32 cellular contexts compared by ENCODE assay signal in the genomic region with DNA sequence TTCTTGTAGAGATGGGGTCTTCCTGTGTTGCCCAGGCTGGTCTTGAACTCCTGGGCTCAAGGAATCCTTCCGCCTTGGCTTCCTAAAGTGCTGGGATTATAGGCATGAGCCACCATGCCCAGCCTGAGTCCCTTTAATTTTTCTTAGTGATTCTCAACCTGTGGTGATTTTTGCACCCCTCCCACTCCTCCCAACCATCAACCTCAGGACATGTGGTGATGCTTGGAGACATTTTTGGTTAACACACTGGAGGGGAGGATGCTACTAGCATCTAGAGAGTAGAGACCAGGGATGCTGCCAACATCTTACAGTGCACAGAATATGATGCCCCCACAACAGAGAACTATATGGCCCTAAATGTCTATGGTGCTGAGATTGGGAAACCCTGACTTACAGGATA.
DNase-seq lines count a peak whose midpoint lies in the region; ATAC-seq and FAIRE-seq lines count a peak whose summit lies in the region.
"Had no signal": no experiment of that assay in that cellular context is flagged by ENCODE, and none has a peak within 500 bp of the region (broad histone marks: within the 10 kb centered on the region; RNA-seq: fewer than 3 reads in every experiment).

No MANE protein-coding gene starts in this region.

- no peak overlapping the region for H4K8ac ChIP-seq in trophoblast cell (ENCODE audit: low read depth, low read length)

- H3K14ac ChIP-seq in trophoblast cell (ENCODE audit: low read length): no peak overlapping the region

- no peak overlapping the region for H2AK5ac ChIP-seq in trophoblast cell (ENCODE audit: low read length)

- H3K27ac ChIP-seq in trophoblast cell (ENCODE audit: low read depth, low read length): no peak overlapping the region
- H3K27ac ChIP-seq: ascending aorta, GM23248, neural progenitor cell, parathyroid adenoma, thoracic aorta, vagina, WERI-Rb-1 had no signal

- no peak overlapping the region for H3K4me3 ChIP-seq in trophoblast cell (ENCODE audit: low read depth, low read length)
- H3K4me3 ChIP-seq: ascending aorta, GM23248, neural progenitor cell, smooth muscle cell, thoracic aorta, vagina had no signal

- peaks cover 2 to 5% of the 10 kb centered on the region in 2 donors for H3K36me3 Mint-ChIP-seq in activated T-cell treated with anti-CD3 and anti-CD28 coated beads, Interleukin-2, amount 50 U/mL, for 72 hours (ENCODE audit: insufficient read depth in 2 of 2)
- peaks cover 4% of the 10 kb centered on the region for H3K36me3 Mint-ChIP-seq in T-helper 2 cell treated with Interferon-gamma antibody and Interleukin-4, amounts not matched to agents 5 μg/mL and 100 μg/mL, for 36 hours (ENCODE audit: low read depth)
- peaks cover 18% of the 10 kb centered on the region for H3K36me3 Mint-ChIP-seq in activated naive CD8-positive, alpha-beta T cell treated with anti-CD3 and anti-CD28 coated beads, Interleukin-2, amount 10 ng/mL, durations not matched to agents 7 days and 5 days
- H3K36me3 Mint-ChIP-seq in stimulated activated naive CD8-positive, alpha-beta T cell treated with anti-CD3 and anti-CD28 coated beads, Interleukin-15, Interleukin-2, amounts not matched to agents 100 ng/mL and 50 ng/mL, for 24 hours (ENCODE audit: low read depth): no peaks in the 10 kb centered on the region
- H3K36me3 Mint-ChIP-seq: activated naive CD4-positive, alpha-beta T cell treated with anti-CD3 and anti-CD28 coated beads, Interleukin-2, amount 50 U/mL, for 24 hours; CD8-positive, alpha-beta T cell; memory B cell had no signal

- POLR2A ChIA-PET in activated naive CD8-positive, alpha-beta T cell treated with anti-CD3 and anti-CD28 coated beads, Interleukin-2, amount 10 ng/mL, durations not matched to agents 7 days and 5 days (lab: Charles Lee): no interaction called here

- H3K4me1 ChIP-seq in trophoblast cell (ENCODE audit: control insufficient read depth in 1 of 2, insufficient read depth in 2 of 2, low read length in 2 of 2): peaks cover 3 to 7% of the 10 kb centered on the region in 2 experiments
- H3K4me1 ChIP-seq: ascending aorta, parathyroid adenoma had no signal

- H3K27ac Mint-ChIP-seq in activated T-cell treated with anti-CD3 and anti-CD28 coated beads, Interleukin-2, amount 50 U/mL, for 72 hours: peak overlapping the region; percentile 88
- peak overlapping the region; percentile 81 for H3K27ac Mint-ChIP-seq in T-helper 2 cell treated with Interferon-gamma antibody and Interleukin-4, amounts not matched to agents 5 μg/mL and 100 μg/mL, for 36 hours
- H3K27ac Mint-ChIP-seq in activated naive CD8-positive, alpha-beta T cell treated with anti-CD3 and anti-CD28 coated beads, Interleukin-2, amount 10 ng/mL, durations not matched to agents 7 days and 5 days: peak overlapping the region; percentile 83
- H3K27ac Mint-ChIP-seq in stimulated activated naive CD8-positive, alpha-beta T cell treated with anti-CD3 and anti-CD28 coated beads, Interleukin-15, Interleukin-2, amounts not matched to agents 100 ng/mL and 50 ng/mL, for 24 hours: peak overlapping the region; percentile 75
- H3K27ac Mint-ChIP-seq: activated naive CD4-positive, alpha-beta T cell treated with anti-CD3 and anti-CD28 coated beads, Interleukin-2, amount 50 U/mL, for 24 hours; CD8-positive, alpha-beta T cell; memory B cell; neural progenitor cell had no signal

- H3K4me2 ChIP-seq in trophoblast cell (ENCODE audit: low read length): no peak overlapping the region
- H3K4me2 ChIP-seq: neural progenitor cell, smooth muscle cell had no signal

- peak overlapping the region; percentile 24 to 73 for H3K4me3 Mint-ChIP-seq in activated T-cell treated with anti-CD3 and anti-CD28 coated beads, Interleukin-2, amount 50 U/mL, for 72 hours
- H3K4me3 Mint-ChIP-seq in T-helper 2 cell treated with Interferon-gamma antibody and Interleukin-4, amounts not matched to agents 5 μg/mL and 100 μg/mL, for 36 hours: peak overlapping the region; percentile 8
- peak overlapping the region; percentile 35 for H3K4me3 Mint-ChIP-seq in activated naive CD8-positive, alpha-beta T cell treated with anti-CD3 and anti-CD28 coated beads, Interleukin-2, amount 10 ng/mL, durations not matched to agents 7 days and 5 days
- H3K4me3 Mint-ChIP-seq in stimulated activated naive CD8-positive, alpha-beta T cell treated with anti-CD3 and anti-CD28 coated beads, Interleukin-15, Interleukin-2, amounts not matched to agents 100 ng/mL and 50 ng/mL, for 24 hours: no peak overlapping the region
- H3K4me3 Mint-ChIP-seq: activated naive CD4-positive, alpha-beta T cell treated with anti-CD3 and anti-CD28 coated beads, Interleukin-2, amount 50 U/mL, for 24 hours; CD8-positive, alpha-beta T cell; memory B cell; neural progenitor cell had no signal

- DNase-seq in activated T-cell treated with anti-CD3 and anti-CD28 coated beads, Interleukin-2, amount 50 U/mL, for 72 hours: no peak
- DNase-seq in activated T-cell treated with anti-CD3 and anti-CD28 coated beads for 4 hours (no peak), HTR-8/SVneo (ENCODE audit: insufficient read length, low spot score) (no peak), middle frontal gyrus (ENCODE audit: extremely low spot score, low spot score) (no peak), trophoblast cell (no peak)
- no peak for DNase-seq in T-helper 2 cell treated with Interferon-gamma antibody and Interleukin-4, amounts not matched to agents 5 μg/mL and 100 μg/mL, for 36 hours (ENCODE audit: low spot score)
- DNase-seq in activated naive CD8-positive, alpha-beta T cell treated with anti-CD3 and anti-CD28 coated beads, Interleukin-2, amount 10 ng/mL, durations not matched to agents 7 days and 5 days: no peak
- DNase-seq: activated CD8-positive, alpha-beta memory T cell treated with anti-CD3 and anti-CD28 coated beads for 24 hours; activated T-cell treated with anti-CD3 and anti-CD28 coated beads, Interleukin-2, amount 50 U/mL, for 4 hours; CD8-positive, alpha-beta T cell; effector CD8-positive, alpha-beta T cell; GM23248; NCI-H1436 treated with DMSO at 0.1 percent for 48 hours; NCI-H2081 treated with DMSO at 0.1 percent for 48 hours; NCI-H2227 treated with DMSO at 0.1 percent for 48 hours; NCI-H69; SIG-M5; stimulated activated naive CD4-positive, alpha-beta T cell treated with Interleukin-2 at 50 U/mL for 16 hours; T-helper 9 cell; WERI-Rb-1 had no signal

- peaks cover 84% of the 10 kb centered on the region for H3K4me1 Mint-ChIP-seq in activated T-cell treated with anti-CD3 and anti-CD28 coated beads, Interleukin-2, amount 50 U/mL, for 72 hours (ENCODE audit: low read depth)
- peaks cover 58% of the 10 kb centered on the region for H3K4me1 Mint-ChIP-seq in T-helper 2 cell treated with Interferon-gamma antibody and Interleukin-4, amounts not matched to agents 5 μg/mL and 100 μg/mL, for 36 hours (ENCODE audit: low read depth)
- H3K4me1 Mint-ChIP-seq in activated naive CD8-positive, alpha-beta T cell treated with anti-CD3 and anti-CD28 coated beads, Interleukin-2, amount 10 ng/mL, durations not matched to agents 7 days and 5 days: peaks cover 45% of the 10 kb centered on the region
- H3K4me1 Mint-ChIP-seq in stimulated activated naive CD8-positive, alpha-beta T cell treated with anti-CD3 and anti-CD28 coated beads, Interleukin-15, Interleukin-2, amounts not matched to agents 100 ng/mL and 50 ng/mL, for 24 hours (ENCODE audit: low read depth): peaks cover 61% of the 10 kb centered on the region
- H3K4me1 Mint-ChIP-seq: memory B cell had no signal

- H2BK120ac ChIP-seq in trophoblast cell (ENCODE audit: insufficient read depth, low read length, poor library complexity): no peak overlapping the region

- H3K4ac ChIP-seq in trophoblast cell (ENCODE audit: low read depth, low read length): no peak overlapping the region

- no peak overlapping the region for H3K18ac ChIP-seq in trophoblast cell (ENCODE audit: low read length)

- no peak for ATAC-seq in activated T-cell treated with anti-CD3 and anti-CD28 coated beads, Interleukin-2, amount 50 U/mL, for 72 hours (replicated peaks in 1 of 2)
- no peak for ATAC-seq in activated naive CD8-positive, alpha-beta T cell treated with anti-CD3 and anti-CD28 coated beads, Interleukin-2, amount 10 ng/mL, durations not matched to agents 7 days and 5 days (ENCODE audit: low read depth)
- ATAC-seq: CD8-positive, alpha-beta T cell; left lobe of liver had no signal

- WGBS in trophoblast cell (ENCODE audit: extremely low coverage, insufficient coverage, insufficient read length): no CpG with 5 or more reads among the region's 1 CpG

- H4K12ac ChIP-seq in trophoblast cell (ENCODE audit: low read depth, low read length): no peak overlapping the region

- H3K9me3 Mint-ChIP-seq in activated T-cell treated with anti-CD3 and anti-CD28 coated beads, Interleukin-2, amount 50 U/mL, for 72 hours: no peaks in the 10 kb centered on the region
- H3K9me3 Mint-ChIP-seq in T-helper 2 cell treated with Interferon-gamma antibody and Interleukin-4, amounts not matched to agents 5 μg/mL and 100 μg/mL, for 36 hours: no peaks in the 10 kb centered on the region
- peaks cover 5% of the 10 kb centered on the region for H3K9me3 Mint-ChIP-seq in activated naive CD8-positive, alpha-beta T cell treated with anti-CD3 and anti-CD28 coated beads, Interleukin-2, amount 10 ng/mL, durations not matched to agents 7 days and 5 days
- H3K9me3 Mint-ChIP-seq in stimulated activated naive CD8-positive, alpha-beta T cell treated with anti-CD3 and anti-CD28 coated beads, Interleukin-15, Interleukin-2, amounts not matched to agents 100 ng/mL and 50 ng/mL, for 24 hours: no peaks in the 10 kb centered on the region
- H3K9me3 Mint-ChIP-seq: activated naive CD4-positive, alpha-beta T cell treated with anti-CD3 and anti-CD28 coated beads, Interleukin-2, amount 50 U/mL, for 24 hours; activated T-cell treated with anti-CD3 and anti-CD28 coated beads, Interleukin-2, amount 50 U/mL, for 4 hours; CD8-positive, alpha-beta T cell; memory B cell; neural progenitor cell had no signal

- no peaks in the 10 kb centered on the region for H3K36me3 ChIP-seq in trophoblast cell (ENCODE audit: control insufficient read depth in 1 of 2, insufficient read depth in 2 of 2, low read length in 2 of 2)
- H3K36me3 ChIP-seq: ascending aorta, neural progenitor cell, thoracic aorta, vagina, WERI-Rb-1 had no signal

- no peak overlapping the region for H3K9ac ChIP-seq in trophoblast cell (ENCODE audit: low read length)
- H3K9ac ChIP-seq: GM23248, neural progenitor cell, parathyroid adenoma had no signal

- no peak overlapping the region for H3K23ac ChIP-seq in trophoblast cell (ENCODE audit: low read length)

- no peaks in the 10 kb centered on the region for H3K9me3 ChIP-seq in trophoblast cell (ENCODE audit: insufficient read depth, low read depth, low read length)
- H3K9me3 ChIP-seq: ascending aorta, thoracic aorta, vagina had no signal

- H3K79me1 ChIP-seq in trophoblast cell (ENCODE audit: low read length): peaks cover 7% of the 10 kb centered on the region

- H3K27me3 Mint-ChIP-seq in activated T-cell treated with anti-CD3 and anti-CD28 coated beads, Interleukin-2, amount 50 U/mL, for 72 hours (ENCODE audit: low read depth): no peaks in the 10 kb centered on the region
- no peaks in the 10 kb centered on the region for H3K27me3 Mint-ChIP-seq in T-helper 2 cell treated with Interferon-gamma antibody and Interleukin-4, amounts not matched to agents 5 μg/mL and 100 μg/mL, for 36 hours (ENCODE audit: low read depth)
- no peaks in the 10 kb centered on the region for H3K27me3 Mint-ChIP-seq in activated naive CD8-positive, alpha-beta T cell treated with anti-CD3 and anti-CD28 coated beads, Interleukin-2, amount 10 ng/mL, durations not matched to agents 7 days and 5 days
- H3K27me3 Mint-ChIP-seq in stimulated activated naive CD8-positive, alpha-beta T cell treated with anti-CD3 and anti-CD28 coated beads, Interleukin-15, Interleukin-2, amounts not matched to agents 100 ng/mL and 50 ng/mL, for 24 hours: no peaks in the 10 kb centered on the region
- H3K27me3 Mint-ChIP-seq: activated naive CD4-positive, alpha-beta T cell treated with anti-CD3 and anti-CD28 coated beads, Interleukin-2, amount 50 U/mL, for 24 hours had no signal

- no peak for FAIRE-seq in HTR-8/SVneo (lab: Jason Lieb, UNC)
- FAIRE-seq: colon, RCC 7860 had no signal

- H3K79me2 ChIP-seq in trophoblast cell (ENCODE audit: control insufficient read depth, insufficient read depth, low read length, poor library complexity): no peaks in the 10 kb centered on the region
- H3K79me2 ChIP-seq: parathyroid adenoma had no signal

- H2BK5ac ChIP-seq in trophoblast cell (ENCODE audit: low read depth, low read length, poor library complexity): no peak overlapping the region

- H2AFZ ChIP-seq in trophoblast cell (ENCODE audit: insufficient read depth, low read length, poor library complexity): no peak overlapping the region
- H2AFZ ChIP-seq: GM23248, neural progenitor cell, parathyroid adenoma had no signal

- H3K27me3 ChIP-seq in trophoblast cell (ENCODE audit: insufficient read depth, low read length): no peaks in the 10 kb centered on the region
- H3K27me3 ChIP-seq: ascending aorta, neural progenitor cell, vagina had no signal

- H2BK12ac ChIP-seq in trophoblast cell (ENCODE audit: low read length): no peak overlapping the region

- H4K91ac ChIP-seq in trophoblast cell (ENCODE audit: low read depth, low read length): no peak overlapping the region
